ENCODE assay signal across 22 cellular contexts in the genomic region with DNA sequence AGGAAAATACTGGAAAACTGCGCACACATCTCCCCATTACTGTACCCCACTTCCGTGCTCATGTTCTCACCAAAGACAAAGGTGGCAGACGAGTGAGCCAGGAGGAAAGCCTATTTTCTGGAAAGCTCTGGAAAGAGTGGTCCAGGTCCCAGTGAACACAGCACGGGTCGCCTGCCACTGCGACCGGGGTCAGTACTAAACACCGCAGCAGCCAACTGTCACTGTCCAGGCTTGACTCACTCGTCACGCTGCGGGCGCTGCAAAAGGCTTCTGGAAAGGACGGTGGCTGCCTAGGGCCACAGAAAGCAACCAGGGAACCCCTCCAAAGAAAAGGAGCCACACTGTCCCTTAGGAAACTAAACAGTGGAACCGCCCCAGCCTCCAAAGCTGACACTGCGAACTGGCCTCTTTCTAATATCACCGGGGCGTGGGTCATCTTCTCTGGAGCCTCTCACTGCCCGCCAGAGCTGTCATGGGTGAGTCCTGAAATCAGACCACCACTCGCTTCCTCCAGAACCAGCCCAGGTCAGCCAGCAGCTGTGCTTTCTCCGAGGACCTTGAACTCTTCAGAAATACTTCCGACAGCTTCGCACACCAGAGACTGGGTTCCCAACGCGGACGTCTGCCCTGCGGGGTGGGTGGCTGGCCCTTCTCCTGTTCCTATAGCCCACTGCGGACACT. TPM values are rescaled to one million over a fixed set of nuclear protein-coding genes. Genes with fewer than 3 reads are reported as not detected.
DNase-seq lines count a peak whose midpoint lies in the region; ATAC-seq, FAIRE-seq and TF ChIP-seq lines count a peak whose summit lies in the region.
"Had no signal": no experiment of that assay in that cellular context is flagged by ENCODE, and none has a peak within 500 bp of the region (broad histone marks: within the 10 kb centered on the region; RNA-seq: fewer than 3 reads in every experiment).

No MANE protein-coding gene starts in this region.

- intact Hi-C loops in IMR-90 (cut with micrococcal nuclease), result no loop called here
- intact Hi-C loops in gastrocnemius medialis (cut with DNase I; ENCODE audit: low total_unique reads), result loop anchor here (5.0 kb wide), 1 partner anchor 237 kb away; no protein-coding TSS in a partner anchor

- 73% methylated on average over 21 of the region's 27 CpGs; no CpG with 5 or more reads in 1 of the 2 experiments for WGBS in IMR-90 (ENCODE audit: extremely low coverage in 2 of 2, insufficient read length in 1 of 2), 2 experiments

- H3K23ac ChIP-seq in IMR-90 (ENCODE audit: low read depth, low read length), result no peak overlapping the region

- in situ Hi-C loops in IMR-90 (cut with MboI; ENCODE audit: low sequenced_read_pairs) (no loop called here), gastrocnemius medialis (cut with MboI; ENCODE audit: low sequenced_read_pairs in 4 of 4) (loop anchor here in 1 of 4 donors (10.0 kb wide), 1 partner anchor 85 kb away; no protein-coding TSS in a partner anchor)

- H3K79me1 ChIP-seq in IMR-90 (ENCODE audit: low read depth in 1 of 2, low read length in 2 of 2), result no peaks in the 10 kb centered on the region

- no peak overlapping the region for H2BK20ac ChIP-seq in IMR-90 (ENCODE audit: low read depth, low read length)

- no peak overlapping the region for H4K8ac ChIP-seq in IMR-90 (ENCODE audit: low read depth in 2 of 2, low read length in 2 of 2)

- TF ChIP-seq POLR2A in IMR-90 (IDR thresholded peaks at IDR 0.05; ENCODE audit: low read depth, low read length) (no peak), gastrocnemius medialis (IDR thresholded peaks at IDR 0.05) (no peak)

- H3K27ac ChIP-seq in IMR-90 (ENCODE audit: insufficient read depth, low read length) (no peak overlapping the region), gastrocnemius medialis (peak overlapping the region; percentile 15 to 50 (median 44))
- H3K27ac ChIP-seq: epithelial cell of prostate, HL-60, left lung, parathyroid adenoma, Peyer's patch, spleen had no signal

- peak overlapping the region; percentile 42 for H2AK9ac ChIP-seq in IMR-90 (replicated peaks; ENCODE audit: low read depth, low read length, poor library complexity)

- POLR2A ChIA-PET in IMR-90 (lab: Charles Lee; ENCODE audit: unreplicated experiment), result no interaction called here

- H3K56ac ChIP-seq in IMR-90 (ENCODE audit: extremely low read depth, insufficient read depth, low read length), result no peak overlapping the region

- dilution Hi-C loops in IMR-90 (cut with HindIII; ENCODE audit: low sequenced_read_pairs, unreplicated experiment), result no loop called here

- no peaks in the 10 kb centered on the region for H3K9me1 ChIP-seq in IMR-90 (ENCODE audit: insufficient read depth, low read length)

- H3K9me3 ChIP-seq in IMR-90 (ENCODE audit: control insufficient read depth, insufficient read depth, low read length) (no peaks in the 10 kb centered on the region), gastrocnemius medialis (no peaks in the 10 kb centered on the region)
- H3K9me3 ChIP-seq: left lung, Peyer's patch had no signal

- DNase-seq in IMR-90, result no peak
- DNase-seq in cerebellum (ENCODE audit: low spot score), result peak; percentile 44
- peak; percentile 36 for DNase-seq in medulla oblongata (ENCODE audit: extremely low spot score)
- peak in 1 of 2 donors; percentile 38 for DNase-seq in gastrocnemius medialis
- DNase-seq in urothelium cell line (ENCODE audit: low spot score), result no peak
- DNase-seq in OCI-M2 (lab: John Stamatoyannopoulos, UW; ENCODE audit: unreplicated experiment), result no peak
- DNase-seq in GF-D8 (lab: John Stamatoyannopoulos, UW), result no peak
- no peak for DNase-seq in SKM-1 treated with dmso at 0.1 percent for 144 hours (lab: John Stamatoyannopoulos, UW; ENCODE audit: unreplicated experiment)
- DNase-seq: activated CD4-positive, alpha-beta T cell treated with anti-CD3 and anti-CD28 coated beads for 1 hour; activated naive CD8-positive, alpha-beta T cell treated with anti-CD3 and anti-CD28 coated beads, Interleukin-2, amount 10 ng/mL, durations not matched to agents 7 days and 5 days; NCI-H1694; NCI-H82; Peyer's patch; spleen had no signal

- no TSS peak for BruUV-seq in IMR-90 (replicated peaks; lab: Mats Ljungman, UMichigan)

- no peaks in the 10 kb centered on the region for H4K20me1 ChIP-seq in IMR-90 (ENCODE audit: insufficient read depth, low read length)

- H3K4me2 ChIP-seq in IMR-90 (ENCODE audit: low read depth, low read length), result no peak overlapping the region

- TF ChIP-seq CTCF in IMR-90 (conservative IDR thresholded peaks at IDR 0.05; ENCODE audit: low read depth, low read length) (no peak), gastrocnemius medialis (IDR thresholded peaks at IDR 0.05 in 4 of 5, conservative IDR thresholded peaks at IDR 0.05 in 1 of 5) (no peak)

- no peak overlapping the region for H4K5ac ChIP-seq in IMR-90 (ENCODE audit: low read depth, low read length)

- H3K36me3 ChIP-seq in IMR-90 (ENCODE audit: control insufficient read depth, insufficient read depth, low read length) (no peaks in the 10 kb centered on the region), gastrocnemius medialis (peaks cover 0 to 4% of the 10 kb centered on the region in 2 donors)
- H3K36me3 ChIP-seq: left lung, Peyer's patch, spleen had no signal

- no peak overlapping the region for H2AFZ ChIP-seq in IMR-90 (replicated peaks; ENCODE audit: low read length, poor library complexity)
- H2AFZ ChIP-seq: parathyroid adenoma had no signal

- H3K4me3 ChIP-seq in IMR-90 (ENCODE audit: insufficient read depth, low read depth, low read length) (no peak overlapping the region), gastrocnemius medialis (peak overlapping the region; percentile 17 to 44 (median 26))
- H3K4me3 ChIP-seq: left lung, Peyer's patch, spleen had no signal

- no peak overlapping the region for H2BK15ac ChIP-seq in IMR-90 (ENCODE audit: low read depth, low read length)

- H3K27me3 ChIP-seq in IMR-90 (ENCODE audit: control insufficient read depth, insufficient read depth, low read length) (peaks cover 2% of the 10 kb centered on the region), gastrocnemius medialis (peaks cover 0 to 10% (median 4%) of the 10 kb centered on the region in 3 donors)
- H3K27me3 ChIP-seq: dorsolateral prefrontal cortex had no signal

- ATAC-seq in IMR-90 (ENCODE audit: low read depth), result no peak
- peak; percentile 21 to 40 for ATAC-seq in gastrocnemius medialis
- ATAC-seq: SK-N-SH treated with all-trans-retinoic acid at 6 μM for 48 hours had no signal

- H2BK5ac ChIP-seq in IMR-90 (ENCODE audit: low read depth, low read length, poor library complexity, severe bottlenecking), result no peak overlapping the region

- H2BK120ac ChIP-seq in IMR-90 (ENCODE audit: low read depth, low read length), result no peak overlapping the region

- TF ChIP-seq RAD21 in IMR-90 (IDR thresholded peaks at IDR 0.05; ENCODE audit: low read length), result no peak

- no peak overlapping the region for H3K4ac ChIP-seq in IMR-90 (ENCODE audit: low read depth, low read length)

- H3K4me1 ChIP-seq in IMR-90 (ENCODE audit: control insufficient read depth, insufficient read depth, low read length), result peaks cover 2% of the 10 kb centered on the region; the same call in 1 of the 2 replicates
- peaks cover 0 to 4% of the 10 kb centered on the region in 2 donors for H3K4me1 ChIP-seq in gastrocnemius medialis
- H3K4me1 ChIP-seq: parathyroid adenoma had no signal

- H2AK5ac ChIP-seq in IMR-90 (ENCODE audit: low read depth, low read length), result no peak overlapping the region

- H4K91ac ChIP-seq in IMR-90 (ENCODE audit: insufficient read depth, low read depth, low read length), result no peak overlapping the region

- no peak for FAIRE-seq in urothelium cell line (lab: Jason Lieb, UNC)

- H3K9ac ChIP-seq in IMR-90 (ENCODE audit: low read depth, low read length), result no peak overlapping the region
- H3K9ac ChIP-seq: parathyroid adenoma had no signal

- no peak overlapping the region for H3K14ac ChIP-seq in IMR-90 (replicated peaks; ENCODE audit: low read depth, low read length)

- H3K18ac ChIP-seq in IMR-90 (ENCODE audit: low read depth, low read length), result no peak overlapping the region

- CTCF ChIA-PET in IMR-90 (lab: Yijun Ruan, JAX), result no interaction called here

TF ChIP-seq in IMR-90, 13 proteins besides CTCF, POLR2A, EP300 and RAD21 (continues in another document):
- TF ChIP-seq CEBPB (IDR thresholded peaks at IDR 0.05; ENCODE audit: low read depth, low read length) (no peak), SMC3 (IDR thresholded peaks at IDR 0.05; ENCODE audit: low read depth, low read length) (no peak), MXI1 (IDR thresholded peaks at IDR 0.05; ENCODE audit: borderline replicate concordance, low read depth, low read length) (no peak), MAFK (IDR thresholded peaks at IDR 0.05; ENCODE audit: low read depth, low read length) (no peak), FOS (IDR thresholded peaks at IDR 0.05; ENCODE audit: low read depth, low read length) (no peak), RCOR1 (IDR thresholded peaks at IDR 0.05; ENCODE audit: insufficient replicate concordance, low read length) (no peak), NFE2L2 (IDR thresholded peaks at IDR 0.05; ENCODE audit: low read depth, low read length) (no peak), MAZ (IDR thresholded peaks at IDR 0.05; ENCODE audit: borderline replicate concordance, low read depth, low read length) (no peak), CHD1 (IDR thresholded peaks at IDR 0.05; ENCODE audit: low read depth, low read length) (no peak), BHLHE40 (IDR thresholded peaks at IDR 0.05; ENCODE audit: low read depth, low read length) (no peak)
- TF ChIP-seq, protein P1, sequence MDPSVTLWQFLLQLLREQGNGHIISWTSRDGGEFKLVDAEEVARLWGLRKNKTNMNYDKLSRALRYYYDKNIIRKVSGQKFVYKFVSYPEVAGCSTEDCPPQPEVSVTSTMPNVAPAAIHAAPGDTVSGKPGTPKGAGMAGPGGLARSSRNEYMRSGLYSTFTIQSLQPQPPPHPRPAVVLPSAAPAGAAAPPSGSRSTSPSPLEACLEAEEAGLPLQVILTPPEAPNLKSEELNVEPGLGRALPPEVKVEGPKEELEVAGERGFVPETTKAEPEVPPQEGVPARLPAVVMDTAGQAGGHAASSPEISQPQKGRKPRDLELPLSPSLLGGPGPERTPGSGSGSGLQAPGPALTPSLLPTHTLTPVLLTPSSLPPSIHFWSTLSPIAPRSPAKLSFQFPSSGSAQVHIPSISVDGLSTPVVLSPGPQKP (IDR thresholded peaks at IDR 0.05; ENCODE audit: borderline replicate concordance, low read depth, low read length), result no peak

RNA-seq across cellular contexts. Expression of a gene that starts 4.0 kb away (rescaled TPM):
- 0.18 TPM in 1 of 2 replicates, not detected in the other for total RNA-seq in IMR-90 (2012; rRNA removed)
- 0.36 and 0.48 TPM in 2 replicates for polyA plus RNA-seq in IMR-90 (2012; rRNA removed)
- 0.23 and 0.42 TPM in 2 replicates for polyA plus RNA-seq in IMR-90 (2012; cell fraction: cytosol; rRNA removed)
- 0.49 and 0.70 TPM in 2 replicates for polyA plus RNA-seq in IMR-90 (2012; cell fraction: nucleus; rRNA removed; ENCODE audit: low replicate concordance)
- total RNA-seq in cerebellum, result 8.4 TPM
- total RNA-seq in gastrocnemius medialis, result 10 to 100 TPM in 1 of 4 donors, 1 to 10 TPM in 3; 2.1 to 12.1 (median 5.0) TPM

RNA-seq across cellular contexts. Expression of a gene that starts 17.7 kb away (rescaled TPM):
- under 0.01 TPM in 2 replicates for total RNA-seq in IMR-90 (2012; rRNA removed)
- not detected in 2 replicates for polyA plus RNA-seq in IMR-90 (2012; rRNA removed)
- not detected in 2 replicates for polyA plus RNA-seq in IMR-90 (2012; cell fraction: cytosol; rRNA removed)
- polyA plus RNA-seq in IMR-90 (2012; cell fraction: nucleus; rRNA removed; ENCODE audit: low replicate concordance), result not detected in 2 replicates
- 3.9 TPM for total RNA-seq in cerebellum
- under 1 TPM in 1 of 4 donors, not detected in 3; 0.10 TPM for total RNA-seq in gastrocnemius medialis
- total RNA-seq: activated naive CD8-positive, alpha-beta T cell treated with anti-CD3 and anti-CD28 coated beads, Interleukin-2, amount 10 ng/mL, durations not matched to agents 7 days and 5 days; activated T-helper 1 cell treated with anti-CD3 and anti-CD28 coated beads, Interleukin-12 subunit alpha, Interleukin-12 subunit beta, Interleukin-2, Interleukin-4 antibody, amounts not matched to agents 30 ng/mL and 10 ng/mL and 1 ng/mL, durations not matched to agents 14 hours and 24 hours and 36 hours; myocyte; Peyer's patch had no signal
- polyA plus RNA-seq: spleen had no signal

Comparison
In these comparisons a context has a peak if more than half of its experiments do, and no peak if none do; other contexts are left out.
1. DNase-seq: peak in cerebellum (single experiment) and medulla oblongata (single experiment); none in IMR-90 (single experiment), urothelium cell line (single experiment), OCI-M2 (single experiment), GF-D8 (single experiment) and SKM-1 treated with dmso at 0.1 percent for 144 hours (single experiment).